34 cellular contexts compared by ENCODE assay signal in genomic region chr3:54202029-54202428, GRCh38.
"Had no signal": no experiment of that assay in that cellular context is flagged by ENCODE, and none has a peak within 500 bp of the region (broad histone marks: within the 10 kb centered on the region; RNA-seq: fewer than 3 reads in every experiment).

No MANE protein-coding gene starts in this region.

- ATAC-seq: activated CD8-positive, alpha-beta T cell treated with anti-CD3 and anti-CD28 coated beads for 36 hours; activated naive CD4-positive, alpha-beta T cell treated with anti-CD3 and anti-CD28 coated beads, Interleukin-2, amount 50 U/mL, for 72 hours; activated T-cell treated with anti-CD3 and anti-CD28 coated beads, Interleukin-2, amount 50 U/mL, for 4 hours; activated T-cell treated with anti-CD3 and anti-CD28 coated beads, Interleukin-2, amount 50 U/mL, for 72 hours; activated T-helper 17 cell treated with anti-CD3 and anti-CD28 coated beads, Interleukin-2, amount 50 U/mL, for 72 hours; body of pancreas had no signal

- FAIRE-seq: astrocyte, TTC549 had no signal

- H3K4me3 ChIP-seq: adrenal gland, body of pancreas, breast epithelium had no signal

- H3K9me3 ChIP-seq: adrenal gland, body of pancreas, breast epithelium had no signal

- H3K36me3 ChIP-seq: adrenal gland, brain microvascular endothelial cell, breast epithelium had no signal

- H3K27me3 ChIP-seq: adrenal gland, body of pancreas, brain microvascular endothelial cell, breast epithelium had no signal

- H3K27ac ChIP-seq: adrenal gland, body of pancreas, brain microvascular endothelial cell, breast epithelium, VCaP had no signal

- H3K4me1 ChIP-seq: adrenal gland, body of pancreas, breast epithelium had no signal

- DNase-seq: activated CD4-positive, alpha-beta memory T cell treated with anti-CD3 and anti-CD28 coated beads for 36 hours; activated CD4-positive, alpha-beta T cell treated with anti-CD3 and anti-CD28 coated beads for 4 hours; activated CD4-positive, alpha-beta T cell treated with anti-CD3 and anti-CD28 coated beads, Interleukin-2, amount 10 ng/mL, durations not matched to agents 24 days and 14 days; activated CD4-positive, alpha-beta T cell treated with anti-CD3 and anti-CD28 coated beads, Interleukin-2, amount 50 U/mL, for 1 hour; activated CD4-positive, alpha-beta T cell treated with anti-CD3 and anti-CD28 coated beads, Interleukin-2, amount 50 U/mL, for 4 hours; activated CD4-positive, CD25-positive, alpha-beta regulatory T cell; activated CD4-positive, CD25-positive, alpha-beta regulatory T cell treated with anti-CD3 and anti-CD28 coated beads, Interleukin-2, amount 50 U/mL, for 72 hours; activated CD8-positive, alpha-beta memory T cell treated with anti-CD3 and anti-CD28 coated beads, Interleukin-2, amount 50 U/mL, for 4 hours; activated CD8-positive, alpha-beta T cell treated with anti-CD3 and anti-CD28 coated beads for 36 hours; activated effector memory CD4-positive, alpha-beta T cell treated with anti-CD3 and anti-CD28 coated beads, Interleukin-2, amount 50 U/mL, for 16 hours; activated gamma-delta T cell treated with Interleukin-2 at 50 U/mL for 16 hours; activated naive CD4-positive, alpha-beta T cell; activated naive CD4-positive, alpha-beta T cell treated with anti-CD3 and anti-CD28 coated beads for 36 hours; activated naive CD4-positive, alpha-beta T cell treated with anti-CD3 and anti-CD28 coated beads, Interleukin-2, amount 50 U/mL, for 16 hours; activated naive CD8-positive, alpha-beta T cell treated with anti-CD3 and anti-CD28 coated beads for 36 hours; activated T-cell treated with anti-CD3 and anti-CD28 coated beads for 4 hours; activated T-cell treated with anti-CD3 and anti-CD28 coated beads, Interleukin-2, amount 50 U/mL, for 1 hour; activated T-cell treated with anti-CD3 and anti-CD28 coated beads, Interleukin-2, amount 50 U/mL, for 4 hours; activated T-cell treated with anti-CD3 and anti-CD28 coated beads, Interleukin-2, amount 50 U/mL, for 72 hours; adrenal gland; amniotic stem cell; aorta; body of pancreas; brain microvascular endothelial cell; central memory CD4-positive, alpha-beta T cell; T-helper 1 cell; T-helper 2 cell; T-helper 9 cell had no signal
